Comparison of ENCODE assay signal across 1 cellular context in the genomic region with DNA sequence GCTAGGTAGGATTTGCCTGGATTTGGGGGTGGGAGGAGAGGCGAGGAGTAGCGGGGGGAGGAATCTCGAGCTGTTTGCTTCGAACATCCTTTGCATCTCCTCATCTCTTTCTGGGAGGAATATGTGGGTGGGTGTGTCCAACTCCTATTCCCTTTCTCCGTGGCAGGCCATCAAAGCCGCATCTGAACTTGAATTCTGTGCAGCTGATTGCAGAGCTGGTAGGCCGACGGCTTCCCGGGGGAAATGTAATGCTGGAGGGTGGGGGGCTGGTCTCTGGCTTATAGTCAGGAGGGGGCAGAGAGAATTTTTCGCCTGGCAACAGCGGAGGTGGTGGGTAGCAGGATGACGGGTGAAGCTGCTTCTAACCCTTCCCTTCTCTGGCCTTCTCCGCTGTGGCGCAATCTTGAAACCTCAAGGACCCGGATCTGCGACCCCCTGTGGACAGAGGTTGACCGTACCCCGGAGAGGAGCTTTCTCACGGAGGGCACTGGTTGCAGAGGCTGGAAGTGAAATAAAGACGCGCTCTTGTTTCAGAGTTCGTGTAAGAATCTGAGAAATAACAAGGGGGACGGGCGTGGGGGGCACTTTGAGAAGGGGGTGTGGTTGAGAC.
TF ChIP-seq lines count a peak whose summit lies in the region.

No MANE protein-coding gene starts in this region.

TF ChIP-seq in IMR-90, 13 proteins besides CTCF, POLR2A, EP300 and RAD21 (continued from another document):
- TF ChIP-seq MAFK (IDR thresholded peaks at IDR 0.05; ENCODE audit: low read depth, low read length) (no peak), CHD1 (IDR thresholded peaks at IDR 0.05; ENCODE audit: low read depth, low read length) (no peak), RCOR1 (IDR thresholded peaks at IDR 0.05; ENCODE audit: insufficient replicate concordance, low read length) (no peak), MXI1 (IDR thresholded peaks at IDR 0.05; ENCODE audit: borderline replicate concordance, low read depth, low read length) (no peak), CEBPB (IDR thresholded peaks at IDR 0.05; ENCODE audit: low read depth, low read length) (no peak), RFX5 (IDR thresholded peaks at IDR 0.05; ENCODE audit: low read depth, low read length) (no peak), NFE2L2 (IDR thresholded peaks at IDR 0.05; ENCODE audit: low read depth, low read length) (no peak), BHLHE40 (IDR thresholded peaks at IDR 0.05; ENCODE audit: low read depth, low read length) (no peak)
- TF ChIP-seq, protein P1, sequence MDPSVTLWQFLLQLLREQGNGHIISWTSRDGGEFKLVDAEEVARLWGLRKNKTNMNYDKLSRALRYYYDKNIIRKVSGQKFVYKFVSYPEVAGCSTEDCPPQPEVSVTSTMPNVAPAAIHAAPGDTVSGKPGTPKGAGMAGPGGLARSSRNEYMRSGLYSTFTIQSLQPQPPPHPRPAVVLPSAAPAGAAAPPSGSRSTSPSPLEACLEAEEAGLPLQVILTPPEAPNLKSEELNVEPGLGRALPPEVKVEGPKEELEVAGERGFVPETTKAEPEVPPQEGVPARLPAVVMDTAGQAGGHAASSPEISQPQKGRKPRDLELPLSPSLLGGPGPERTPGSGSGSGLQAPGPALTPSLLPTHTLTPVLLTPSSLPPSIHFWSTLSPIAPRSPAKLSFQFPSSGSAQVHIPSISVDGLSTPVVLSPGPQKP (IDR thresholded peaks at IDR 0.05; ENCODE audit: borderline replicate concordance, low read depth, low read length): no peak
- TF ChIP-seq, protein P2, sequence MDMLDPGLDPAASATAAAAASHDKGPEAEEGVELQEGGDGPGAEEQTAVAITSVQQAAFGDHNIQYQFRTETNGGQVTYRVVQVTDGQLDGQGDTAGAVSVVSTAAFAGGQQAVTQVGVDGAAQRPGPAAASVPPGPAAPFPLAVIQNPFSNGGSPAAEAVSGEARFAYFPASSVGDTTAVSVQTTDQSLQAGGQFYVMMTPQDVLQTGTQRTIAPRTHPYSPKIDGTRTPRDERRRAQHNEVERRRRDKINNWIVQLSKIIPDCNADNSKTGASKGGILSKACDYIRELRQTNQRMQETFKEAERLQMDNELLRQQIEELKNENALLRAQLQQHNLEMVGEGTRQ (IDR thresholded peaks at IDR 0.05; ENCODE audit: low read depth, low read length): no peak
